Comparison of ENCODE assay signal across 23 cellular contexts in genomic region chr3:147397911-147398809, GRCh38. TPM values are rescaled to one million over a fixed set of nuclear protein-coding genes. Genes with fewer than 3 reads are reported as not detected.
DNase-seq lines count a peak whose midpoint lies in the region; TF ChIP-seq lines count a peak whose summit lies in the region.
"Had no signal": no experiment of that assay in that cellular context is flagged by ENCODE, and none has a peak within 500 bp of the region (broad histone marks: within the 10 kb centered on the region; RNA-seq: fewer than 3 reads in every experiment).

No MANE protein-coding gene starts in this region.

- no peak overlapping the region for H3K27ac ChIP-seq in H9 (ENCODE audit: insufficient read length, low read depth, low read length)
- H3K27ac ChIP-seq in angular gyrus (ENCODE audit: low read depth, low read length), result peak overlapping the region; percentile 53
- no peak overlapping the region for H3K27ac ChIP-seq in neural progenitor cell
- no peak overlapping the region for H3K27ac ChIP-seq in Peyer's patch
- H3K27ac ChIP-seq: parathyroid adenoma, transverse colon had no signal

- H2AFZ ChIP-seq in H9 (ENCODE audit: low read length) (no peak overlapping the region), neural progenitor cell (replicated peaks) (peak overlapping the region; percentile 61)
- H2AFZ ChIP-seq: parathyroid adenoma had no signal

- no peak overlapping the region for H3K56ac ChIP-seq in H9 (ENCODE audit: insufficient read length, low read depth, low read length)

- H3K9me3 ChIP-seq in H9 (ENCODE audit: control insufficient read depth, low read depth, low read length) (no peaks in the 10 kb centered on the region), neural progenitor cell (ENCODE audit: low read depth) (no peaks in the 10 kb centered on the region), Peyer's patch (no peaks in the 10 kb centered on the region)
- H3K9me3 ChIP-seq: MG63, mucosa of descending colon, transverse colon had no signal

- H3K27me3 Mint-ChIP-seq in H9 (ENCODE audit: low read depth) (peaks cover 100% of the 10 kb centered on the region), glutamatergic neuron (ENCODE audit: unreplicated experiment) (peaks cover 50% of the 10 kb centered on the region), neural progenitor cell (ENCODE audit: insufficient read depth, low read depth) (peaks cover 31% of the 10 kb centered on the region)

- H3F3A ChIP-seq in neural progenitor cell (ENCODE audit: low read depth), result peaks cover 45% of the 10 kb centered on the region

- H2BK12ac ChIP-seq in H9 (ENCODE audit: insufficient read length, low read depth, low read length), result no peak overlapping the region

- H3K23me2 ChIP-seq in H9 (ENCODE audit: insufficient read length, low read depth, low read length, poor library complexity, severe bottlenecking), result peaks cover 19% of the 10 kb centered on the region

- DNase-seq in H9 (peak; percentile 68), glutamatergic neuron (no peak), neural progenitor cell (ENCODE audit: low spot score) (peak; percentile 64), Peyer's patch (no peak), NCI-H748 treated with DMSO at 0.1 percent for 48 hours (lab: John Stamatoyannopoulos, UW) (no peak), COLO668 (lab: John Stamatoyannopoulos, UW; ENCODE audit: unreplicated experiment) (no peak), NCI-H1694 treated with DMSO at 0.1 percent for 48 hours (lab: John Stamatoyannopoulos, UW) (no peak)
- DNase-seq: activated CD4-positive, alpha-beta memory T cell treated with anti-CD3 and anti-CD28 coated beads, Interleukin-2, amount 10 ng/mL, durations not matched to agents 7 days and 5 days; activated naive CD8-positive, alpha-beta T cell treated with anti-CD3 and anti-CD28 coated beads, Interleukin-2, amount 50 U/mL, for 24 hours; cortex of kidney; head of caudate nucleus; left cardiac atrium; MG63; mucosa of descending colon; NCI-H2081; transverse colon had no signal

- H3K4me3 ChIP-seq in neural progenitor cell (peak overlapping the region; percentile 41), Peyer's patch (no peak overlapping the region)
- H3K4me3 ChIP-seq: MG63, mucosa of descending colon, smooth muscle cell, transverse colon had no signal

- H3K27ac Mint-ChIP-seq in H9 (peak overlapping the region in 1 of 3 experiments; percentile 74; a peak in 1 of 7 replicates), glutamatergic neuron (ENCODE audit: unreplicated experiment) (no peak overlapping the region), neural progenitor cell (peak overlapping the region; percentile 100)
- H3K27ac Mint-ChIP-seq: activated CD4-positive, alpha-beta memory T cell treated with anti-CD3 and anti-CD28 coated beads, Interleukin-2, amount 10 ng/mL, durations not matched to agents 7 days and 5 days; activated naive CD8-positive, alpha-beta T cell treated with anti-CD3 and anti-CD28 coated beads, Interleukin-2, amount 50 U/mL, for 24 hours; B cell had no signal

- TF ChIP-seq POLR2A in Peyer's patch (IDR thresholded peaks at IDR 0.05), result no peak

- H3K4me2 ChIP-seq in H9 (ENCODE audit: insufficient read depth, insufficient read length, low read length) (peak overlapping the region; percentile 88), neural progenitor cell (peak overlapping the region; percentile 75)
- H3K4me2 ChIP-seq: smooth muscle cell had no signal

- H4K20me1 ChIP-seq in H9 (ENCODE audit: control insufficient read depth, insufficient read depth, insufficient read length), result no peaks in the 10 kb centered on the region
- peaks cover 46% of the 10 kb centered on the region for H4K20me1 ChIP-seq in neural progenitor cell (ENCODE audit: low read depth)

- H2BK5ac ChIP-seq in H9 (ENCODE audit: insufficient read length, low read length), result no peak overlapping the region

- H4K5ac ChIP-seq in H9 (ENCODE audit: insufficient read length, low read depth, low read length), result no peak overlapping the region

- H2BK20ac ChIP-seq in H9 (ENCODE audit: low read depth, low read length, poor library complexity, severe bottlenecking), result no peak overlapping the region

- no peak overlapping the region for H2AK5ac ChIP-seq in H9 (ENCODE audit: insufficient read length, low read length)

- H3K27me3 ChIP-seq in H9 (ENCODE audit: insufficient read depth, low read length) (peaks cover 57% of the 10 kb centered on the region), neural progenitor cell (peaks cover 100% of the 10 kb centered on the region), Peyer's patch (peaks cover 0 to 35% of the 10 kb centered on the region in 2 donors)
- H3K27me3 ChIP-seq: MG63 had no signal

- no peak overlapping the region for H2BK15ac ChIP-seq in H9 (ENCODE audit: low read depth, low read length)

- peak overlapping the region; percentile 51 to 85 for H3K4me3 Mint-ChIP-seq in H9
- peak overlapping the region; percentile 53 for H3K4me3 Mint-ChIP-seq in glutamatergic neuron (ENCODE audit: unreplicated experiment)
- H3K4me3 Mint-ChIP-seq in neural progenitor cell, result peak overlapping the region; percentile 91
- H3K4me3 Mint-ChIP-seq: activated CD4-positive, alpha-beta memory T cell treated with anti-CD3 and anti-CD28 coated beads, Interleukin-2, amount 10 ng/mL, durations not matched to agents 7 days and 5 days; activated naive CD8-positive, alpha-beta T cell treated with anti-CD3 and anti-CD28 coated beads, Interleukin-2, amount 50 U/mL, for 24 hours; activated T-helper 1 cell treated with anti-CD3 and anti-CD28 coated beads, Interleukin-12 subunit alpha, Interleukin-12 subunit beta, Interleukin-2, Interleukin-4 antibody, amounts not matched to agents 30 ng/mL and 10 ng/mL and 1 ng/mL, durations not matched to agents 14 hours and 24 hours and 36 hours; B cell had no signal

- H3K14ac ChIP-seq in H9 (ENCODE audit: insufficient read depth, low read length), result peak overlapping the region; percentile 66

- H3K9ac ChIP-seq in H9 (ENCODE audit: extremely low read depth, insufficient read length, low read length), result peak overlapping the region; percentile 25
- no peak overlapping the region for H3K9ac ChIP-seq in neural progenitor cell
- H3K9ac ChIP-seq: parathyroid adenoma had no signal

- peaks cover 37 to 72% of the 10 kb centered on the region in 2 experiments for H3K4me1 Mint-ChIP-seq in H9
- H3K4me1 Mint-ChIP-seq in glutamatergic neuron (ENCODE audit: low read depth, unreplicated experiment), result peaks cover 3% of the 10 kb centered on the region
- peaks cover 77% of the 10 kb centered on the region for H3K4me1 Mint-ChIP-seq in neural progenitor cell
- H3K4me1 Mint-ChIP-seq: activated CD4-positive, alpha-beta memory T cell treated with anti-CD3 and anti-CD28 coated beads, Interleukin-2, amount 10 ng/mL, durations not matched to agents 7 days and 5 days had no signal

- H3K36me3 Mint-ChIP-seq in H9 (ENCODE audit: insufficient read depth in 1 of 3, low read depth in 3 of 3), result no peaks in the 10 kb centered on the region; a peak in 2 of 7 replicates
- no peaks in the 10 kb centered on the region for H3K36me3 Mint-ChIP-seq in glutamatergic neuron (ENCODE audit: unreplicated experiment)
- H3K36me3 Mint-ChIP-seq in neural progenitor cell, result peaks cover 60% of the 10 kb centered on the region

- no CpG with 5 or more reads among the region's 45 CpGs for WGBS in H9 (ENCODE audit: extremely low coverage, insufficient read length, low lambda C conversion rate)

- H2BK120ac ChIP-seq in H9 (ENCODE audit: low read depth, low read length, poor library complexity, severe bottlenecking), result no peak overlapping the region

- H3K36me3 ChIP-seq in neural progenitor cell, result no peaks in the 10 kb centered on the region
- no peaks in the 10 kb centered on the region for H3K36me3 ChIP-seq in Peyer's patch
- H3K36me3 ChIP-seq: transverse colon had no signal

- H3K23ac ChIP-seq in H9 (ENCODE audit: insufficient read length, low read depth, low read length), result no peak overlapping the region

- H4K91ac ChIP-seq in H9 (ENCODE audit: insufficient read length, low read depth, low read length), result no peak overlapping the region

- peak overlapping the region; percentile 22 for H3K18ac ChIP-seq in H9 (ENCODE audit: insufficient read length, low read depth, low read length)

- no peak overlapping the region for H3K4ac ChIP-seq in H9 (ENCODE audit: low read depth, low read length)

- H3K79me1 ChIP-seq in H9 (ENCODE audit: insufficient read depth, low read depth, low read length, poor library complexity, severe bottlenecking), result no peaks in the 10 kb centered on the region

- H4K8ac ChIP-seq in H9 (replicated peaks; ENCODE audit: insufficient read length, low read depth, low read length), result no peak overlapping the region

- H3K79me2 ChIP-seq in H9 (ENCODE audit: insufficient read depth, low read length) (no peaks in the 10 kb centered on the region), neural progenitor cell (ENCODE audit: low read depth) (no peaks in the 10 kb centered on the region)
- H3K79me2 ChIP-seq: parathyroid adenoma had no signal

- TF ChIP-seq CTCF in H9 (conservative IDR thresholded peaks at IDR 0.05) (no peak), glutamatergic neuron (IDR thresholded peaks at IDR 0.05; ENCODE audit: partially characterized antibody, unreplicated experiment) (no peak), neural progenitor cell (IDR thresholded peaks at IDR 0.05) (no peak), Peyer's patch (IDR thresholded peaks at IDR 0.05) (no peak)

- H3T11ph ChIP-seq in H9 (ENCODE audit: low read length), result no peak overlapping the region

- H3K4me1 ChIP-seq in H9 (ENCODE audit: insufficient read depth, low read length) (peaks cover 12% of the 10 kb centered on the region), neural progenitor cell (peaks cover 40% of the 10 kb centered on the region), Peyer's patch (peaks cover 0 to 16% (median 0%) of the 10 kb centered on the region in 4 donors)
- H3K4me1 ChIP-seq: parathyroid adenoma had no signal

- H3K9me3 Mint-ChIP-seq in H9 (peaks cover 3 to 11% of the 10 kb centered on the region in 2 experiments; a peak in 2 of 5 replicates), glutamatergic neuron (ENCODE audit: unreplicated experiment) (peaks cover 15% of the 10 kb centered on the region), neural progenitor cell (peaks cover 10% of the 10 kb centered on the region)
- H3K9me3 Mint-ChIP-seq: activated naive CD8-positive, alpha-beta T cell treated with anti-CD3 and anti-CD28 coated beads, Interleukin-2, amount 50 U/mL, for 24 hours had no signal

RNA-seq across cellular contexts. Expression of gene ZIC4, which starts 8.2 kb away (rescaled TPM):
- total RNA-seq in H9 (2021) (not detected in 2 replicates), glutamatergic neuron (ENCODE audit: unreplicated experiment) (not detected), neural progenitor cell (ENCODE audit: low replicate concordance) (0.25 and 0.64 TPM in 2 replicates), Peyer's patch (not detected)
- total RNA-seq: activated CD4-positive, alpha-beta memory T cell treated with anti-CD3 and anti-CD28 coated beads, Interleukin-2, amount 10 ng/mL, durations not matched to agents 7 days and 5 days; activated T-helper 1 cell treated with anti-CD3 and anti-CD28 coated beads, Interleukin-12 subunit alpha, Interleukin-12 subunit beta, Interleukin-2, Interleukin-4 antibody, amounts not matched to agents 30 ng/mL and 10 ng/mL and 1 ng/mL, durations not matched to agents 14 hours and 24 hours and 36 hours; B cell; esophagus mucosa; HT1080; left cardiac atrium; mucosa of descending colon; smooth muscle cell; transverse colon had no signal

RNA-seq across cellular contexts. Expression of gene ZIC1, which starts 11.0 kb away (rescaled TPM):
- total RNA-seq in H9 (2021), result not detected in 2 replicates
- not detected for total RNA-seq in glutamatergic neuron (ENCODE audit: unreplicated experiment)
- total RNA-seq in neural progenitor cell (ENCODE audit: low replicate concordance), result 0.56 and 0.84 TPM in 2 replicates
- total RNA-seq in Peyer's patch, result 1 to 10 TPM in 3 of 4 donors, not detected in 1; 1.6 to 2.5 (median 1.7) TPM
- total RNA-seq: activated CD4-positive, alpha-beta memory T cell treated with anti-CD3 and anti-CD28 coated beads, Interleukin-2, amount 10 ng/mL, durations not matched to agents 7 days and 5 days; activated T-helper 1 cell treated with anti-CD3 and anti-CD28 coated beads, Interleukin-12 subunit alpha, Interleukin-12 subunit beta, Interleukin-2, Interleukin-4 antibody, amounts not matched to agents 30 ng/mL and 10 ng/mL and 1 ng/mL, durations not matched to agents 14 hours and 24 hours and 36 hours; B cell; HT1080; left cardiac atrium; smooth muscle cell; transverse colon had no signal

Comparison
In these comparisons a context has a peak if more than half of its experiments do, and no peak if none do; other contexts are left out.
1. DNase-seq: peak in H9 (single experiment) and neural progenitor cell (single experiment); none in glutamatergic neuron (single experiment), Peyer's patch (0 of 3), NCI-H748 treated with DMSO at 0.1 percent for 48 hours (single experiment), COLO668 (single experiment) and NCI-H1694 treated with DMSO at 0.1 percent for 48 hours (single experiment).
2. Peak in every context shown above with its lines, with median percentiles within 50 percentile points of each other: H3K4me3 Mint-ChIP-seq.